Comparison of ENCODE assay signal across 20 cellular contexts in the genomic region with DNA sequence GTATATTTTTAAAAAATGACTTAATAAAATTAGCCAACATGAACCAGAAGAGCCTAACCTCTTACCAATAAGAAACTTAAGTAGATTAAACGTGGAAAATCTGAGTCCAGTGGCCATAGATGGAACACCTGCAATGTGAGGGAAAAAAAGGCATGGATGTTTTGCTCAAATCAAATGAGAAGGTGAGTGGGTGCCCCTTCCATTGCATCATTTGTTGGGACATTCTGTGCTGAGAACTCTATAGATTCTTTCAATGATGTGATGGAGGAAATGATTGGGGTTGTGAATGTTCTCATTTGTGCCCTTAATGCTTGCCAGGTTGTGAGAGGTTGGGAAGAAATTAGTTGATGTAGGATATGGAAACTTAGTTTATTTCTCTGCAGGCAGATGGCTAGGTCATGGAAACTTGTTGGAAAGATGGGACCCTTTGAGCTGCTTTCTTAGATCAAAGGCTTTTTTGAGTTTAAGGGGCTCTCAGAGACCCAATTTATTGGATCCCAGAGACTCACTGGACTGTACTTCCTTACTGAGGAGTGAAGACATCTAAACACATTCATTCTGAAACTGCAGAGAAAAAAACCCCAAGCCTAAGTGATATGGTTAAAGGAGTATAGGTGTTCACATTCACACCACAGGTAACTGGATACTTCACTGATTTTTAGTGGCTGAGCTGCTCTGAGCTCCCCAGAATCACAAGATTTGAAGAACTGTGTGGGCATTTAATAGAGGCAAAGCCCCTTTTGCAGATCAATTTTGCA.
A peak's percentile ranks its signal among the peaks of the same experiment; 100 is the strongest.
DNase-seq lines count a peak whose midpoint lies in the region; ATAC-seq, FAIRE-seq and TF ChIP-seq lines count a peak whose summit lies in the region.
"Had no signal": no experiment of that assay in that cellular context is flagged by ENCODE, and none has a peak within 500 bp of the region (broad histone marks: within the 10 kb centered on the region; RNA-seq: fewer than 3 reads in every experiment).

No MANE protein-coding gene starts in this region.

- H3K27ac Mint-ChIP-seq in natural killer cell: no peak overlapping the region
- H3K27ac Mint-ChIP-seq: activated B cell treated with CpG ODN at 0.5 μM for 24 hours, H9 had no signal

- H3K27me3 Mint-ChIP-seq in natural killer cell (ENCODE audit: low read depth in 2 of 2): peaks cover 3 to 23% of the 10 kb centered on the region in 2 donors

- DNase-seq in GM18507 (ENCODE audit: extremely low spot score, insufficient read length, low read depth) (no peak), NOMO-1 (lab: John Stamatoyannopoulos, UW; ENCODE audit: unreplicated experiment in 2 of 2) (no peak), NCI-H2107 (lab: John Stamatoyannopoulos, UW) (no peak), natural killer cell (no peak)
- DNase-seq: activated B cell treated with CpG ODN at 0.5 μM for 24 hours; AML-193; caudate nucleus; DMS 273 treated with DMSO at 0.1 percent for 48 hours; effector memory CD4-positive, alpha-beta T cell; H9; MM.1S; NCI-H187 treated with DMSO at 0.1 percent for 48 hours; NCI-H69; stimulated activated naive CD4-positive, alpha-beta T cell treated with Interleukin-2 at 50 U/mL for 16 hours; uterus had no signal

- intact Hi-C loops in natural killer cell (cut with micrococcal nuclease): no loop called here

- H3K36me3 Mint-ChIP-seq in natural killer cell: no peaks in the 10 kb centered on the region

- TF ChIP-seq CTCF in natural killer cell (IDR thresholded peaks at IDR 0.05): no peak

- H3K9me3 Mint-ChIP-seq in natural killer cell: peaks cover 3 to 4% of the 10 kb centered on the region in 2 donors
- H3K9me3 Mint-ChIP-seq: activated B cell treated with CpG ODN at 0.5 μM for 24 hours, H9 had no signal

- H3K4me1 Mint-ChIP-seq in natural killer cell: no peaks in the 10 kb centered on the region
- H3K4me1 Mint-ChIP-seq: activated B cell treated with CpG ODN at 0.5 μM for 24 hours, H9 had no signal

- ATAC-seq in GM18870 (IDR thresholded peaks at IDR 0.05; ENCODE audit: unreplicated experiment) (peak; percentile 81), GM21825 (IDR thresholded peaks at IDR 0.05; ENCODE audit: unreplicated experiment) (peak; percentile 67), HG03469 (IDR thresholded peaks at IDR 0.05; ENCODE audit: unreplicated experiment) (peak; percentile 72), HG02642 (IDR thresholded peaks at IDR 0.05; ENCODE audit: poor library complexity, unreplicated experiment) (no peak), natural killer cell (no peak)
- ATAC-seq: left lobe of liver had no signal

- H3K4me3 Mint-ChIP-seq in natural killer cell: no peak overlapping the region
- H3K4me3 Mint-ChIP-seq: activated B cell treated with CpG ODN at 0.5 μM for 24 hours, H9 had no signal

- FAIRE-seq in GM18507 (lab: Jason Lieb, UNC): peak; percentile 83

Comparison
In these comparisons a context has a peak if more than half of its experiments do, and no peak if none do; other contexts are left out.
1. ATAC-seq: peak in GM18870 (single experiment), GM21825 (single experiment) and HG03469 (single experiment); none in HG02642 (single experiment) and natural killer cell (0 of 3).